In genomic region chr4:1167244-1167949, GRCh38 we compare ENCODE assay signal across 8 cellular contexts. TPM values are rescaled to one million over a fixed set of nuclear protein-coding genes. Genes with fewer than 3 reads are reported as not detected.
DNase-seq lines count a peak whose midpoint lies in the region; ATAC-seq and TF ChIP-seq lines count a peak whose summit lies in the region.

No MANE protein-coding gene starts in this region.

- H3K4me1 Mint-ChIP-seq in neural progenitor cell: peaks cover 9% of the 10 kb centered on the region

- H3K27me3 Mint-ChIP-seq in neural progenitor cell (ENCODE audit: insufficient read depth, low read depth): peaks cover 21% of the 10 kb centered on the region

- peaks cover 4% of the 10 kb centered on the region for H3K4me1 ChIP-seq in neural progenitor cell
- peaks cover 32 to 57% (median 40%) of the 10 kb centered on the region in 4 donors for H3K4me1 ChIP-seq in stomach

- no peak overlapping the region for H3K9ac ChIP-seq in neural progenitor cell

- in situ Hi-C loops in KBM-7 (cut with MboI; ENCODE audit: low pct_unique_long_range_greater_than_20kb, low sequenced_read_pairs): no loop called here

- H3K79me2 ChIP-seq in neural progenitor cell (ENCODE audit: low read depth): no peaks in the 10 kb centered on the region

- TF ChIP-seq EP300 in stomach (IDR thresholded peaks at IDR 0.05): no peak

- ATAC-seq in GM21576 (IDR thresholded peaks at IDR 0.05; ENCODE audit: unreplicated experiment): peak; percentile 73

- TF ChIP-seq POLR2A in stomach (IDR thresholded peaks at IDR 0.05): no peak

- H3K27ac ChIP-seq in neural progenitor cell (no peak overlapping the region), stomach (peak overlapping the region; percentile 36 to 79 (median 71))

- H3K36me3 ChIP-seq in neural progenitor cell (no peaks in the 10 kb centered on the region), stomach (peaks cover 0 to 4% (median 0%) of the 10 kb centered on the region in 4 donors)

- peaks cover 4% of the 10 kb centered on the region for H3K9me3 Mint-ChIP-seq in neural progenitor cell

- H3K27ac Mint-ChIP-seq in neural progenitor cell: no peak overlapping the region

- intact Hi-C loops in stomach (cut with DNase I; ENCODE audit: low total_unique reads): no loop called here

- TF ChIP-seq CTCF in fibroblast of villous mesenchyme (IDR thresholded peaks at IDR 0.05; ENCODE audit: insufficient read depth, low read depth, low read length): peak; percentile 83
- TF ChIP-seq CTCF in neural progenitor cell (IDR thresholded peaks at IDR 0.05): peak; percentile 90
- peak in 5 of 7 experiments; percentile 84 to 94 (median 91) for TF ChIP-seq CTCF in stomach (IDR thresholded peaks at IDR 0.05)

- DNase-seq in DMS53 treated with DMSO at 0.1 percent for 48 hours (lab: John Stamatoyannopoulos, UW; ENCODE audit: unreplicated experiment) (peak; percentile 83), KBM-7 (peak; percentile 61), RKO (ENCODE audit: low spot score) (peak; percentile 94), fibroblast of villous mesenchyme (ENCODE audit: low read depth) (peak; percentile 81), neural progenitor cell (ENCODE audit: low spot score) (peak; percentile 96), stomach (peak; percentile 83)
- peak; percentile 65 to 71 for DNase-seq in activated T-helper 1 cell treated with anti-CD3 and anti-CD28 coated beads, Interleukin-2, amount 50 U/mL, for 16 hours (ENCODE audit: low read depth in 1 of 2, low spot score in 1 of 2)

- H3K27me3 ChIP-seq in neural progenitor cell (peaks cover 78% of the 10 kb centered on the region), stomach (peaks cover 8 to 40% (median 23%) of the 10 kb centered on the region in 3 donors)

- H3K4me3 Mint-ChIP-seq in neural progenitor cell: peak overlapping the region; percentile 80

- no peaks in the 10 kb centered on the region for H3K36me3 Mint-ChIP-seq in neural progenitor cell

- peak overlapping the region; percentile 89 for H2AFZ ChIP-seq in neural progenitor cell (replicated peaks)

- peaks cover 13% of the 10 kb centered on the region for H4K20me1 ChIP-seq in neural progenitor cell (ENCODE audit: low read depth)

- H3K4me2 ChIP-seq in neural progenitor cell: peak overlapping the region; percentile 84

- peak overlapping the region; percentile 23 for H3K4me3 ChIP-seq in fibroblast of villous mesenchyme (ENCODE audit: low read depth, low read length)
- H3K4me3 ChIP-seq in neural progenitor cell: peak overlapping the region; percentile 46
- H3K4me3 ChIP-seq in stomach: peak overlapping the region; percentile 54 to 71 (median 62)

- H3F3A ChIP-seq in neural progenitor cell (ENCODE audit: low read depth): peaks cover 3% of the 10 kb centered on the region

- H3K9me3 ChIP-seq in neural progenitor cell (ENCODE audit: low read depth) (no peaks in the 10 kb centered on the region), stomach (no peaks in the 10 kb centered on the region)

- WGBS in stomach, 5 donors: 1 to 4% (median 3%) methylated on average over 10 to 51 of the region's 51 CpGs

RNA-seq across cellular contexts. Expression of gene SPON2, which starts 5.0 kb away (rescaled TPM):
- total RNA-seq in fibroblast of villous mesenchyme (197 and 601 TPM in 2 replicates), neural progenitor cell (ENCODE audit: low replicate concordance) (2.1 and 9.0 TPM in 2 replicates), stomach (100 to 1,000 TPM in 1 of 5 donors, 10 to 100 TPM in 4; 12.8 to 224 (median 63.9) TPM)
- polyA plus RNA-seq in stomach: 10 to 100 TPM; 20.1 to 54.6 (median 40.6) TPM

RNA-seq across cellular contexts. Expression of gene RNF212, which starts 54.0 kb away (rescaled TPM):
- total RNA-seq in fibroblast of villous mesenchyme (2.9 and 3.0 TPM in 2 replicates), neural progenitor cell (ENCODE audit: low replicate concordance) (3.4 and 3.7 TPM in 2 replicates), stomach (1 to 10 TPM in 1 of 5 donors, not detected in 4; 1.3 TPM)
- 1 to 10 TPM; 1.7 to 4.8 (median 3.5) TPM for polyA plus RNA-seq in stomach
